Comparison of ENCODE assay signal across 16 cellular contexts in the genomic region with DNA sequence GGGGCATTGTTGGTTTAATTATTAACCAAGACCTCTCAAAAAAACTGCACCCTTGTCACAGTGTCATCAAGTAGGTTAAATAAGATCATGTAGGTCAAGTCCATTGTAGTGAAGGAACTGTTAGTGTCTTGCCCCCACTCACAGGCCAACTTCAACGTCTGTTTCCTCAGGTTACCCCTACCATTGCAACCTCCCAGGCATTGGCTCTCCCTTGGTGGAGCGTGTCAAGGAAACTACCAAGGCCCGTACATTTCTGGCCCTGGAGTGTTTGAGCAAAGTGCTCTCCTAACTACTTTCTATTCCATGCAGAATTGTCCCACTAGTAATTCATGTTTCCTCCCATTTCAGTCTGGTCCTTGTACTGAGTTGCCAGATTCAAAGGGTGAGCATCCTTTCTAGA.
DNase-seq lines count a peak whose midpoint lies in the region; ATAC-seq, FAIRE-seq and TF ChIP-seq lines count a peak whose summit lies in the region.
"Had no signal": no experiment of that assay in that cellular context is flagged by ENCODE, and none has a peak within 500 bp of the region (broad histone marks: within the 10 kb centered on the region; RNA-seq: fewer than 3 reads in every experiment).

No MANE protein-coding gene starts in this region.

- H3F3A ChIP-seq in PC-3 (ENCODE audit: low read length, unreplicated experiment) = no peaks in the 10 kb centered on the region

- no peaks in the 10 kb centered on the region for H3K4me1 ChIP-seq in GM12878 (ENCODE audit: control insufficient read depth, insufficient read depth, low read length)
- H3K4me1 ChIP-seq in PC-3 (ENCODE audit: insufficient read depth, low read length) = peaks cover 11% of the 10 kb centered on the region
- H3K4me1 ChIP-seq in aorta (ENCODE audit: control insufficient read depth in 1 of 2, insufficient read depth in 2 of 2, low read length in 2 of 2) = no peaks in the 10 kb centered on the region
- H3K4me1 ChIP-seq: A549, Caco-2 had no signal

- no peak for TF ChIP-seq EP300 in GM12878 (IDR thresholded peaks at IDR 0.05; ENCODE audit: borderline replicate concordance in 1 of 2, control insufficient read depth in 1 of 2, low read depth in 2 of 2, low read length in 2 of 2)

- H3K27me3 Mint-ChIP-seq in activated CD4-positive, alpha-beta T cell treated with anti-CD3 and anti-CD28 coated beads, Interleukin-2, amount 10 ng/mL, durations not matched to agents 7 days and 5 days = peaks cover 21% of the 10 kb centered on the region

- 83% methylated on average over 3 of the region's 3 CpGs for WGBS in GM12878 (ENCODE audit: insufficient coverage, insufficient replicate concordance, low lambda C conversion rate, missing lambda C conversion rate)
- WGBS in aorta, 2 donors = 86 to 90% methylated on average over 3 of the region's 3 CpGs

- CTCF ChIA-PET in GM12878 (lab: Yijun Ruan, JAX) = interaction anchor here (2.9 kb wide), 1 partner anchor 9 kb away, joined by 13 read pairs; no protein-coding TSS in a partner anchor
- CTCF ChIA-PET in PC-3 (lab: Charles Lee) = no interaction called here
- CTCF ChIA-PET in activated CD4-positive, alpha-beta T cell treated with anti-CD3 and anti-CD28 coated beads, Interleukin-2, amount 10 ng/mL, durations not matched to agents 7 days and 5 days (lab: Charles Lee) = interaction anchor here (1.1 kb wide), 1 partner anchor 12 kb away, joined by 3 read pairs; no protein-coding TSS in a partner anchor

- no peaks in the 10 kb centered on the region for H3K4me1 Mint-ChIP-seq in activated CD4-positive, alpha-beta T cell treated with anti-CD3 and anti-CD28 coated beads, Interleukin-2, amount 10 ng/mL, durations not matched to agents 7 days and 5 days
- H3K4me1 Mint-ChIP-seq: CD14-positive monocyte, GM23338 had no signal

- no peaks in the 10 kb centered on the region for H3K9me3 Mint-ChIP-seq in activated CD4-positive, alpha-beta T cell treated with anti-CD3 and anti-CD28 coated beads, Interleukin-2, amount 10 ng/mL, durations not matched to agents 7 days and 5 days
- H3K9me3 Mint-ChIP-seq: CD14-positive monocyte; CD8-positive, alpha-beta T cell; GM23338 had no signal

- H3K27ac Mint-ChIP-seq in activated CD4-positive, alpha-beta T cell treated with anti-CD3 and anti-CD28 coated beads, Interleukin-2, amount 10 ng/mL, durations not matched to agents 7 days and 5 days = no peak overlapping the region
- H3K27ac Mint-ChIP-seq: CD8-positive, alpha-beta T cell; GM23338 had no signal

- DNase-seq in GM12891 (ENCODE audit: insufficient read length, low spot score) = no peak
- no peak for DNase-seq in GM12878 (ENCODE audit: low read depth, low spot score)
- DNase-seq in PC-3 = no peak
- no peak for DNase-seq in activated CD4-positive, alpha-beta T cell treated with anti-CD3 and anti-CD28 coated beads, Interleukin-2, amount 10 ng/mL, durations not matched to agents 7 days and 5 days
- no peak for DNase-seq in aorta
- DNase-seq in COLO829 (ENCODE audit: low spot score) = no peak
- DNase-seq: Caco-2; CD8-positive, alpha-beta T cell; H7; IMR-90; Kasumi-1; KBM-7 had no signal

- POLR2A ChIA-PET in GM12878 (lab: Charles Lee) = no interaction called here
- POLR2A ChIA-PET in PC-3 (lab: Charles Lee; ENCODE audit: unreplicated experiment) = no interaction called here
- POLR2A ChIA-PET in activated CD4-positive, alpha-beta T cell treated with anti-CD3 and anti-CD28 coated beads, Interleukin-2, amount 10 ng/mL, durations not matched to agents 7 days and 5 days (lab: Charles Lee) = no interaction called here

- FAIRE-seq in GM12891 (lab: Jason Lieb, UNC) (peak; percentile 41), GM12878 (lab: Jason Lieb, UNC) (no peak)
- FAIRE-seq: A549 had no signal

- H3K27me3 ChIP-seq in GM12878 (replicated peaks in 1 of 2; ENCODE audit: control insufficient read depth in 2 of 2, insufficient read depth in 2 of 2, low read length in 1 of 2) (no peaks in the 10 kb centered on the region), PC-3 (ENCODE audit: low read length) (no peaks in the 10 kb centered on the region), aorta (ENCODE audit: control insufficient read depth in 1 of 2, insufficient read depth in 2 of 2, low read length in 1 of 2) (no peaks in the 10 kb centered on the region)

- in situ Hi-C loops in GM12878 (cut with MboI) = no loop called here

- SMC1A ChIA-PET in GM12878 (lab: Charles Lee; ENCODE audit: uncharacterized antibody, unreplicated experiment) = interaction anchor here (0.7 to 1.4 kb wide), 2 partner anchors 14 to 1449 kb away, joined by 3 read pairs; no protein-coding TSS in a partner anchor

- BruUV-seq in GM12878 (replicated peaks; lab: Mats Ljungman, UMichigan) = no TSS peak
- BruUV-seq in PC-3 (replicated peaks; lab: Mats Ljungman, UMichigan) = no TSS peak

- H3K36me3 ChIP-seq in GM12878 (ENCODE audit: control insufficient read depth in 2 of 2, insufficient read depth in 2 of 2, low read length in 1 of 2) (peaks cover 1 to 15% of the 10 kb centered on the region in 2 experiments), PC-3 (ENCODE audit: low read depth, low read length) (no peaks in the 10 kb centered on the region), aorta (ENCODE audit: control insufficient read depth in 1 of 2, insufficient read depth in 2 of 2, low read length in 1 of 2) (peaks cover 0 to 5% of the 10 kb centered on the region in 2 donors)

- no peak overlapping the region for H2AFZ ChIP-seq in GM12878 (ENCODE audit: control insufficient read depth, low read depth, low read length)
- H2AFZ ChIP-seq in PC-3 (ENCODE audit: low read length) = no peak overlapping the region
- H2AFZ ChIP-seq: GM23338 had no signal

- no peak overlapping the region for H3K4me3 Mint-ChIP-seq in activated CD4-positive, alpha-beta T cell treated with anti-CD3 and anti-CD28 coated beads, Interleukin-2, amount 10 ng/mL, durations not matched to agents 7 days and 5 days
- H3K4me3 Mint-ChIP-seq: CD14-positive monocyte; CD8-positive, alpha-beta T cell; GM23338 had no signal

- H3K9me3 ChIP-seq in GM12878 (replicated peaks; ENCODE audit: control insufficient read depth, insufficient read depth, low read length) (no peaks in the 10 kb centered on the region), PC-3 (ENCODE audit: low read length) (no peaks in the 10 kb centered on the region), aorta (ENCODE audit: control insufficient read depth, low read length) (no peaks in the 10 kb centered on the region)
- H3K9me3 ChIP-seq: A549, Caco-2 had no signal

- H3K4me3 ChIP-seq in GM12878 (no peak overlapping the region), PC-3 (ENCODE audit: low read length) (no peak overlapping the region), aorta (ENCODE audit: low read length in 2 of 2) (no peak overlapping the region)
- H3K4me3 ChIP-seq: A549, GM23338 had no signal

- no peak overlapping the region for H3K9ac ChIP-seq in GM12878 (ENCODE audit: control insufficient read depth, insufficient read depth, low read length)
- H3K9ac ChIP-seq in PC-3 (ENCODE audit: low read length) = no peak overlapping the region

- H3K27ac ChIP-seq in GM12878 (ENCODE audit: control insufficient read depth, insufficient read depth) (no peak overlapping the region), PC-3 (ENCODE audit: low read length) (no peak overlapping the region), aorta (ENCODE audit: low read depth in 1 of 2, low read length in 2 of 2) (no peak overlapping the region)
- H3K27ac ChIP-seq: A549 had no signal

- intact Hi-C loops in GM12878 (cut with micrococcal nuclease; ENCODE audit: unreplicated experiment) (no loop called here), PC-3 (cut with micrococcal nuclease) (no loop called here), aorta (cut with DNase I) (no loop called here)

- no peaks in the 10 kb centered on the region for H3K36me3 Mint-ChIP-seq in activated CD4-positive, alpha-beta T cell treated with anti-CD3 and anti-CD28 coated beads, Interleukin-2, amount 10 ng/mL, durations not matched to agents 7 days and 5 days (ENCODE audit: low read depth)
- H3K36me3 Mint-ChIP-seq: CD8-positive, alpha-beta T cell had no signal

- TF ChIP-seq POLR2A in GM12891 (IDR thresholded peaks at IDR 0.05; ENCODE audit: low read depth, low read length) (no peak), GM19099 (IDR thresholded peaks at IDR 0.05; ENCODE audit: extremely low read depth, insufficient read length, low read depth) (peak; percentile 23), GM12878 (IDR thresholded peaks at IDR 0.05; ENCODE audit: low read depth, low read length) (peak; percentile 26; the same call in 1 of the 2 replicates)

- ATAC-seq in GM12878 (peak; percentile 35), PC-3 (no peak), aorta (ENCODE audit: low FRiP score) (no peak)
- ATAC-seq: A549; CD8-positive, alpha-beta T cell; GM23338 had no signal

- RAD21 ChIA-PET in GM12878 (lab: Charles Lee; ENCODE audit: unreplicated experiment) = no interaction called here

- H3K4me2 ChIP-seq in GM12878 (ENCODE audit: control insufficient read depth, insufficient read depth) = no peak overlapping the region
- no peak overlapping the region for H3K4me2 ChIP-seq in PC-3 (ENCODE audit: low read length)
- H3K4me2 ChIP-seq: A549, GM23338 had no signal

- TF ChIP-seq RAD21 in GM12878 (IDR thresholded peaks at IDR 0.05; ENCODE audit: insufficient read depth, low read depth, low read length) = no peak

- TF ChIP-seq CTCF in GM12878 (IDR thresholded peaks at IDR 0.05 in 2 of 3, conservative IDR thresholded peaks at IDR 0.05 in 1 of 3; ENCODE audit: control insufficient read depth in 2 of 3, extremely low read depth in 1 of 3, insufficient read depth in 1 of 3, low read depth in 3 of 3, low read length in 3 of 3) (no peak), PC-3 (conservative IDR thresholded peaks at IDR 0.05; ENCODE audit: low read depth, low read length) (no peak)

- no peaks in the 10 kb centered on the region for H4K20me1 ChIP-seq in GM12878 (ENCODE audit: control insufficient read depth, insufficient read depth)
- H4K20me1 ChIP-seq in PC-3 (ENCODE audit: low read length) = no peaks in the 10 kb centered on the region

- H3K79me2 ChIP-seq in GM12878 (ENCODE audit: control insufficient read depth, insufficient read depth, low read length) = no peaks in the 10 kb centered on the region
- H3K79me2 ChIP-seq in PC-3 (ENCODE audit: low read length) = no peaks in the 10 kb centered on the region

- no peaks in the 10 kb centered on the region for H3K9me2 ChIP-seq in PC-3 (replicated peaks; ENCODE audit: low read length)

TF ChIP-seq in GM12891, 5 proteins besides CTCF, POLR2A, EP300 and RAD21:
- TF ChIP-seq POLR2AphosphoS5 (IDR thresholded peaks at IDR 0.05; ENCODE audit: low read depth, low read length) = no peak
- no peak for TF ChIP-seq PAX5 (IDR thresholded peaks at IDR 0.05; ENCODE audit: insufficient read depth, low read length, severe bottlenecking)

TF ChIP-seq in GM12878, 131 proteins besides CTCF, POLR2A, EP300 and RAD21 (continues in another document):
- TF ChIP-seq, protein P1, sequence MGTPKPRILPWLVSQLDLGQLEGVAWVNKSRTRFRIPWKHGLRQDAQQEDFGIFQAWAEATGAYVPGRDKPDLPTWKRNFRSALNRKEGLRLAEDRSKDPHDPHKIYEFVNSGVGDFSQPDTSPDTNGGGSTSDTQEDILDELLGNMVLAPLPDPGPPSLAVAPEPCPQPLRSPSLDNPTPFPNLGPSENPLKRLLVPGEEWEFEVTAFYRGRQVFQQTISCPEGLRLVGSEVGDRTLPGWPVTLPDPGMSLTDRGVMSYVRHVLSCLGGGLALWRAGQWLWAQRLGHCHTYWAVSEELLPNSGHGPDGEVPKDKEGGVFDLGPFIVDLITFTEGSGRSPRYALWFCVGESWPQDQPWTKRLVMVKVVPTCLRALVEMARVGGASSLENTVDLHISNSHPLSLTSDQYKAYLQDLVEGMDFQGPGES (IDR thresholded peaks at IDR 0.05) = no peak
